Comparison of ENCODE assay signal across 8 cellular contexts in genomic region chr1:42736152-42736551, GRCh38. TPM values are rescaled to one million over a fixed set of nuclear protein-coding genes. Genes with fewer than 3 reads are reported as not detected.
DNase-seq lines count a peak whose midpoint lies in the region; ATAC-seq and TF ChIP-seq lines count a peak whose summit lies in the region.
"Had no signal": no experiment of that assay in that cellular context is flagged by ENCODE, and none has a peak within 500 bp of the region (broad histone marks: within the 10 kb centered on the region; RNA-seq: fewer than 3 reads in every experiment).

No MANE protein-coding gene starts in this region.

- no peaks in the 10 kb centered on the region for H3K27me3 Mint-ChIP-seq in chondrocyte (ENCODE audit: low read depth)
- H3K27me3 Mint-ChIP-seq: brain had no signal

- DNase-seq in HCEC 1CT, result peak; percentile 34
- DNase-seq in chondrocyte (ENCODE audit: low spot score), result no peak
- DNase-seq in NCI-H146 treated with DMSO at 0.1 percent for 48 hours (lab: John Stamatoyannopoulos, UW; ENCODE audit: unreplicated experiment), result no peak
- DNase-seq in DMS153 (lab: John Stamatoyannopoulos, UW), result no peak
- DNase-seq: NCI-H187 treated with DMSO at 0.1 percent for 48 hours had no signal

- no peaks in the 10 kb centered on the region for H3K36me3 Mint-ChIP-seq in chondrocyte (ENCODE audit: low read depth)
- H3K36me3 Mint-ChIP-seq: brain had no signal

- peaks cover 6% of the 10 kb centered on the region for H3K4me1 Mint-ChIP-seq in chondrocyte (ENCODE audit: low read depth)

- H3K4me3 Mint-ChIP-seq in chondrocyte (ENCODE audit: unreplicated experiment), result no peak overlapping the region
- H3K4me3 Mint-ChIP-seq: brain had no signal

- H3K27ac ChIP-seq in 22Rv1, result no peak overlapping the region

- TF ChIP-seq CTCF in 22Rv1 (IDR thresholded peaks at IDR 0.05) (peak; percentile 55), chondrocyte (IDR thresholded peaks at IDR 0.05) (peak; percentile 52)

- ATAC-seq in GM21381 (IDR thresholded peaks at IDR 0.05; ENCODE audit: unreplicated experiment), result no peak

- H3K9me3 Mint-ChIP-seq in chondrocyte (ENCODE audit: low read depth), result no peaks in the 10 kb centered on the region
- H3K9me3 Mint-ChIP-seq: brain had no signal

- H3K27ac Mint-ChIP-seq in chondrocyte (ENCODE audit: unreplicated experiment), result no peak overlapping the region
- H3K27ac Mint-ChIP-seq: brain had no signal

RNA-seq across cellular contexts. Expression of gene CLDN19, which starts 3.9 kb away (rescaled TPM):
- total RNA-seq in chondrocyte, result not detected in 3 replicates

RNA-seq across cellular contexts. Expression of gene P3H1, which starts 30.7 kb away (rescaled TPM):
- 256 to 288 TPM (median 278 TPM) in 3 replicates for total RNA-seq in chondrocyte

RNA-seq across cellular contexts. Expression of gene C1orf50, which starts 30.9 kb away (rescaled TPM):
- 6.7 to 6.9 TPM (median 6.7 TPM) in 3 replicates for total RNA-seq in chondrocyte

RNA-seq across cellular contexts. Expression of gene TMEM269, which starts 48.6 kb away (rescaled TPM):
- total RNA-seq in chondrocyte, result 0.20 to 0.70 TPM (median 0.23 TPM) in 3 replicates

RNA-seq across cellular contexts. Expression of gene YBX1, which starts 53.9 kb away (rescaled TPM):
- 582 to 659 TPM (median 593 TPM) in 3 replicates for total RNA-seq in chondrocyte
